In genomic region chr12:278046-278445, GRCh38 we compare ENCODE assay signal across 1 cellular context.
TF ChIP-seq lines count a peak whose summit lies in the region.

No MANE protein-coding gene starts in this region.

TF ChIP-seq in K562, 482 proteins besides CTCF, POLR2A, EP300 and RAD21 (continued from another document):
- no peak for TF ChIP-seq ZBTB5 (IDR thresholded peaks at IDR 0.05)
- no peak for TF ChIP-seq GTF3C2 (IDR thresholded peaks at IDR 0.05; ENCODE audit: borderline replicate concordance, extremely low read depth, insufficient read length)
- TF ChIP-seq CBX2 (IDR thresholded peaks at IDR 0.05; ENCODE audit: insufficient read depth, low read length, poor library complexity, severe bottlenecking) = no peak
- TF ChIP-seq ZNF3 (CRISPR knock-in tag; IDR thresholded peaks at IDR 0.05) = no peak
- TF ChIP-seq ARHGAP35 (IDR thresholded peaks at IDR 0.05; ENCODE audit: partially characterized antibody) = no peak
- peak; percentile 81 for TF ChIP-seq PKNOX1 (IDR thresholded peaks at IDR 0.05)
